Comparison of ENCODE assay signal across 15 cellular contexts in the genomic region with DNA sequence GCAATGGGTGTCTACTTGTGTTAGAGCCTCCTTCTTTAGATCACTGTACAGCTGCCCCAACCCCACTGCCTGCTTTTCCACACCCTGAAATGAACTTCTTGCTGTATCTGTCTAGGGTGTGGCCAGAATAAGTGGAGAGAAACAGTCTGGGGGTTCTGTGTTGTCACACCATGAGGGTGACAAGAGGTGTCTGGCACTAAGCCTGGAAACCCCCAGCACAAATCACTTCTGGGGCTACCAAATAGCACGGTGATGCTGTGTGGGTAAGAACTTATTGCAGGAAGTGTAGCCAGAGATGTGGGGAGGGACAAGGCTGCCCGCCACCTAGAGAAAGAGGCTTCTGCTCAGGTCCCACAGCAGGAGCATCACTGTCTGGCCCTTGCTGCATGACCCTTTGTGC. TPM values are rescaled to one million over a fixed set of nuclear protein-coding genes. Genes with fewer than 3 reads are reported as not detected.
A peak's percentile ranks its signal among the peaks of the same experiment; 100 is the strongest.
DNase-seq lines count a peak whose midpoint lies in the region; ATAC-seq and TF ChIP-seq lines count a peak whose summit lies in the region.
"Had no signal": no experiment of that assay in that cellular context is flagged by ENCODE, and none has a peak within 500 bp of the region (broad histone marks: within the 10 kb centered on the region; RNA-seq: fewer than 3 reads in every experiment).

No MANE protein-coding gene starts in this region.

- H3K4me2 ChIP-seq in PC-9, result no peak overlapping the region
- H3K4me2 ChIP-seq: KMS-11 had no signal

- H3K4me1 ChIP-seq in PC-9 (replicated peaks; ENCODE audit: insufficient read depth), result peaks cover 9% of the 10 kb centered on the region; the same call in 1 of the 2 replicates

- no peaks in the 10 kb centered on the region for H3K9me2 ChIP-seq in PC-9 (ENCODE audit: insufficient read depth)

- POLR2A ChIA-PET in PC-9 (lab: Charles Lee; ENCODE audit: unreplicated experiment), result no interaction called here

- no peak overlapping the region for H3K4me3 Mint-ChIP-seq in central memory CD8-positive, alpha-beta T cell
- H3K4me3 Mint-ChIP-seq: B cell; CD4-positive, CD25-positive, alpha-beta regulatory T cell had no signal

- no peaks in the 10 kb centered on the region for H3K36me3 ChIP-seq in PC-9 (ENCODE audit: low read depth)

- in situ Hi-C loops in G401 (cut with HindIII; ENCODE audit: low sequenced_read_pairs), result no loop called here

- no peaks in the 10 kb centered on the region for H3K36me3 Mint-ChIP-seq in central memory CD8-positive, alpha-beta T cell (ENCODE audit: insufficient read depth)
- H3K36me3 Mint-ChIP-seq: CD4-positive, CD25-positive, alpha-beta regulatory T cell had no signal

- no peaks in the 10 kb centered on the region for H3K79me2 ChIP-seq in PC-9 (ENCODE audit: low read depth)

- no peak for TF ChIP-seq CTCF in PC-9 (conservative IDR thresholded peaks at IDR 0.05)

- H3K27ac ChIP-seq in PC-9, result no peak overlapping the region
- H3K27ac ChIP-seq: KMS-11 had no signal

- H2AFZ ChIP-seq in PC-9, result peak overlapping the region; percentile 10; the same call in 1 of the 2 replicates

- H3K9me3 ChIP-seq in PC-9 (ENCODE audit: insufficient read depth, low read depth), result no peaks in the 10 kb centered on the region

- H3K4me3 ChIP-seq in PC-9, result no peak overlapping the region

- BruUV-seq in PC-9 (replicated peaks; lab: Mats Ljungman, UMichigan), result no TSS peak

- ATAC-seq in central memory CD8-positive, alpha-beta T cell (replicated peaks; ENCODE audit: extremely low read depth, poor library complexity, severe bottlenecking), result peak; percentile 58
- ATAC-seq: HepG2, Right ventricle myocardium inferior had no signal

- DNase-seq in PC-9, result no peak
- DNase-seq in central memory CD8-positive, alpha-beta T cell (ENCODE audit: low spot score in 2 of 2), result no peak
- DNase-seq in islet precursor cell, result peak; percentile 46
- no peak for DNase-seq in hippocampal formation (lab: John Stamatoyannopoulos, UW)
- no peak for DNase-seq in G401 (ENCODE audit: low spot score)
- DNase-seq in AG08395 (ENCODE audit: low spot score), result no peak
- no peak for DNase-seq in HPDE6-E6E7 (ENCODE audit: extremely low spot score)
- DNase-seq: CD4-positive, CD25-positive, alpha-beta regulatory T cell; NCI-H1048; NCI-H510A treated with DMSO at 0.1 percent for 48 hours; NCI-H82 had no signal

- intact Hi-C loops in PC-9 (cut with micrococcal nuclease; ENCODE audit: unreplicated experiment), result no loop called here

- no peaks in the 10 kb centered on the region for H3K4me1 Mint-ChIP-seq in central memory CD8-positive, alpha-beta T cell
- H3K4me1 Mint-ChIP-seq: B cell; CD4-positive, CD25-positive, alpha-beta regulatory T cell had no signal

- no peaks in the 10 kb centered on the region for H3K27me3 ChIP-seq in PC-9 (ENCODE audit: insufficient read depth, low read depth)

- CTCF ChIA-PET in PC-9 (lab: Charles Lee), result no interaction called here

- H3K9me3 Mint-ChIP-seq in central memory CD8-positive, alpha-beta T cell, result no peaks in the 10 kb centered on the region

- H3K27ac Mint-ChIP-seq in central memory CD8-positive, alpha-beta T cell (ENCODE audit: low read depth), result no peak overlapping the region
- H3K27ac Mint-ChIP-seq: B cell; CD4-positive, CD25-positive, alpha-beta regulatory T cell had no signal

- H3F3A ChIP-seq in PC-9 (ENCODE audit: insufficient read depth, low read depth), result no peaks in the 10 kb centered on the region; the same call in 1 of the 2 replicates

- peaks cover 41% of the 10 kb centered on the region for H3K27me3 Mint-ChIP-seq in central memory CD8-positive, alpha-beta T cell

- H4K20me1 ChIP-seq in PC-9 (ENCODE audit: insufficient read depth), result no peaks in the 10 kb centered on the region

RNA-seq across cellular contexts. Expression of gene MAB21L3, which starts 4.8 kb away (rescaled TPM):
- not detected in 2 replicates for total RNA-seq in PC-9 (2021)
- total RNA-seq in G401 (2014; rRNA removed; shearing (Covaris generic)), result not detected in 2 replicates
- total RNA-seq: B cell; CD4-positive, CD25-positive, alpha-beta regulatory T cell had no signal
